ENCODE assay signal across 8 cellular contexts in the genomic region with DNA sequence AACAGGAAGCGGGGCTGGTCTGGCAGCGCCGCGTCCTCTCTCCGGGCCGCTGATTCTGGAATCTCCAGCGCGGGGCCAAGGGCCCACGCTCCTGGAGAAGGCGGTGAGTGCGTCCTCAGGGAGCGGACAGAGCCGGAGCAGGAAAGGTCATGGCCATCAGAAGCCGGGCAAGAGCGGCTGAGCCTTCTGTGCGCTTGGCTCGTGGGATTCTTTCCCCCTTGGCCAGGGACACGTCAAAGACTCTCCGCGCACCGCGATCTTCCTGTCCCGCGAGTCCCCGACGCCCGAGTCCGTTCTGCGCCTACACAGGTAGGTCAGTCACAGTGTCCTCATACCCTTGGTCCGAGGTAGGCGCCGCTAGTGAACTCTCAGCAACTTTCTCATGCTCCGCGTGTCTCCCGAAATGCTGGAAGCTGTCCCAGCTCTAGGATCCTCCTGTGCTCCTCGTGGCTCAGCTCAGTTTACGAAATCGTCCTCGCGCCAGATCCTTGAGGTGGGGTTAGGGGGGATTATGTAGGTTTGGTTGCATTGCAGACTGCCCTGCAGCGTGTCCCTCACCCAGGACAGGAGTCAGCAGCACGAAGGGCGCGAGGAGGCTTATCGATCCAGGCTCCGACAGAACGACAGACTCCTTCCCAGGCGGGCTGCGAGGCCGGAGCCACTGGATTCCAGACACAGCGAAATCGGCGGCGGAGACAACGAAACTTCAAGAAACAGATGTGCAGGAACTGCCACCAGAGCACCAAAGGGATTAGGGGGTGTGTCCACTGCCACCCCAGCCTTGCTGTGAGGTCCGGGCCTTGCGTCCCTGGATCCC. TPM values are rescaled to one million over a fixed set of nuclear protein-coding genes. Genes with fewer than 3 reads are reported as not detected.
DNase-seq lines count a peak whose midpoint lies in the region; ATAC-seq and TF ChIP-seq lines count a peak whose summit lies in the region.

No MANE protein-coding gene starts in this region.

- H3K4me1 Mint-ChIP-seq in activated CD8-positive, alpha-beta T cell treated with anti-CD3 and anti-CD28 coated beads for 36 hours (ENCODE audit: low read depth): peaks cover 22% of the 10 kb centered on the region
- peaks cover 19% of the 10 kb centered on the region for H3K4me1 Mint-ChIP-seq in osteocyte (ENCODE audit: unreplicated experiment)

- no peaks in the 10 kb centered on the region for H3K36me3 Mint-ChIP-seq in activated CD8-positive, alpha-beta T cell treated with anti-CD3 and anti-CD28 coated beads for 36 hours (ENCODE audit: low read depth)
- H3K36me3 Mint-ChIP-seq in osteocyte (ENCODE audit: unreplicated experiment): no peaks in the 10 kb centered on the region

- no peak for TF ChIP-seq POLR2A in heart left ventricle (IDR thresholded peaks at IDR 0.05)

- H3K4me3 Mint-ChIP-seq in activated CD8-positive, alpha-beta T cell treated with anti-CD3 and anti-CD28 coated beads for 36 hours: peak overlapping the region; percentile 56
- peak overlapping the region; percentile 60 for H3K4me3 Mint-ChIP-seq in osteocyte (ENCODE audit: unreplicated experiment)

- no peak overlapping the region for H3K27ac Mint-ChIP-seq in activated CD8-positive, alpha-beta T cell treated with anti-CD3 and anti-CD28 coated beads for 36 hours
- H3K27ac Mint-ChIP-seq in osteocyte (ENCODE audit: unreplicated experiment): no peak overlapping the region

- H3K4me3 ChIP-seq in heart left ventricle: peak overlapping the region in 10 of 12 donors; percentile 2 to 42 (median 22)

- POLR2A ChIA-PET in activated CD8-positive, alpha-beta T cell treated with anti-CD3 and anti-CD28 coated beads for 36 hours (lab: Charles Lee): no interaction called here

- H3K36me3 ChIP-seq in heart left ventricle: no peaks in the 10 kb centered on the region

- intact Hi-C loops in activated CD8-positive, alpha-beta T cell treated with anti-CD3 and anti-CD28 coated beads for 36 hours (cut with micrococcal nuclease): no loop called here
- intact Hi-C loops in heart left ventricle (cut with DNase I): loop anchor here in 2 of 10 donors (5.0 to 10.0 kb wide), 2 partner anchors 93 to 95 kb away; no protein-coding TSS in a partner anchor

- DNase-seq in GM03348 (ENCODE audit: low spot score) (peak; percentile 45), heart left ventricle (no peak), osteocyte (ENCODE audit: extremely low spot score, unreplicated experiment) (no peak), NCI-H82 (lab: John Stamatoyannopoulos, UW) (no peak), ureter (ENCODE audit: low spot score) (no peak), KG1 (lab: John Stamatoyannopoulos, UW) (no peak)
- no peak for DNase-seq in activated CD8-positive, alpha-beta T cell treated with anti-CD3 and anti-CD28 coated beads for 36 hours

- no peaks in the 10 kb centered on the region for H3K9me3 Mint-ChIP-seq in activated CD8-positive, alpha-beta T cell treated with anti-CD3 and anti-CD28 coated beads for 36 hours
- H3K9me3 Mint-ChIP-seq in osteocyte (ENCODE audit: unreplicated experiment): no peaks in the 10 kb centered on the region

- 13 to 29% (median 22%) methylated on average over 45 to 57 of the region's 57 CpGs for WGBS in heart left ventricle, 4 donors

- H3K4me1 ChIP-seq in heart left ventricle: peaks cover 0 to 52% (median 23%) of the 10 kb centered on the region in 12 donors

- H3K27me3 ChIP-seq in heart left ventricle: peaks cover 36 to 100% (median 89%) of the 10 kb centered on the region in 9 donors

- H3K9me3 ChIP-seq in heart left ventricle: no peaks in the 10 kb centered on the region

- H3K27ac ChIP-seq in heart left ventricle: peak overlapping the region in 1 of 12 donors; percentile 8

- peaks cover 79% of the 10 kb centered on the region for H3K27me3 Mint-ChIP-seq in activated CD8-positive, alpha-beta T cell treated with anti-CD3 and anti-CD28 coated beads for 36 hours
- peaks cover 98% of the 10 kb centered on the region for H3K27me3 Mint-ChIP-seq in osteocyte (ENCODE audit: unreplicated experiment)

- no peak for ATAC-seq in activated CD8-positive, alpha-beta T cell treated with anti-CD3 and anti-CD28 coated beads for 36 hours
- peak in 2 of 4 donors; percentile 26 to 31 for ATAC-seq in heart left ventricle
- ATAC-seq in HG03025 (IDR thresholded peaks at IDR 0.05; ENCODE audit: low FRiP score, unreplicated experiment): no peak

- CTCF ChIA-PET in activated CD8-positive, alpha-beta T cell treated with anti-CD3 and anti-CD28 coated beads for 36 hours (lab: Charles Lee): interaction anchor here (1.0 kb wide), 1 partner anchor 131 kb away, joined by 3 read pairs; no protein-coding TSS in a partner anchor

- TF ChIP-seq CTCF in activated CD8-positive, alpha-beta T cell treated with anti-CD3 and anti-CD28 coated beads for 36 hours (IDR thresholded peaks at IDR 0.05): no peak
- TF ChIP-seq CTCF in heart left ventricle (IDR thresholded peaks at IDR 0.05) (no peak), osteocyte (IDR thresholded peaks at IDR 0.05) (no peak)

RNA-seq across cellular contexts. Expression of gene LHX6, which starts 8.7 kb away (rescaled TPM):
- under 1 TPM; 0.07 to 0.22 TPM for total RNA-seq in activated CD8-positive, alpha-beta T cell treated with anti-CD3 and anti-CD28 coated beads for 36 hours
- total RNA-seq in heart left ventricle: 10 to 100 TPM in 2 of 9 donors, 1 to 10 TPM in 7; 2.9 to 11.2 (median 6.5) TPM
- 1 to 10 TPM; 4.5 to 8.4 TPM for polyA plus RNA-seq in heart left ventricle
- not detected in 2 replicates for total RNA-seq in osteocyte
- 5.7 TPM for total RNA-seq in ureter

RNA-seq across cellular contexts. Expression of gene RBM18, which starts 44.6 kb away (rescaled TPM):
- total RNA-seq in activated CD8-positive, alpha-beta T cell treated with anti-CD3 and anti-CD28 coated beads for 36 hours: 10 to 100 TPM; 24.3 to 28.6 TPM
- 10 to 100 TPM; 24.7 to 49.0 (median 38.4) TPM for total RNA-seq in heart left ventricle
- polyA plus RNA-seq in heart left ventricle: 10 to 100 TPM in 1 of 2 donors, 1 to 10 TPM in 1; 7.9 to 18.8 TPM
- 23.2 and 24.2 TPM in 2 replicates for total RNA-seq in osteocyte
- total RNA-seq in ureter: 25.0 TPM

RNA-seq across cellular contexts. Expression of gene MRRF, which starts 44.6 kb away (rescaled TPM):
- 10 to 100 TPM; 69.8 to 76.0 TPM for total RNA-seq in activated CD8-positive, alpha-beta T cell treated with anti-CD3 and anti-CD28 coated beads for 36 hours
- 10 to 100 TPM; 29.2 to 44.5 (median 36.0) TPM for total RNA-seq in heart left ventricle
- 10 to 100 TPM; 27.0 to 48.1 TPM for polyA plus RNA-seq in heart left ventricle
- total RNA-seq in osteocyte: 26.0 and 26.6 TPM in 2 replicates
- 61.5 TPM for total RNA-seq in ureter
